In the genomic region with DNA sequence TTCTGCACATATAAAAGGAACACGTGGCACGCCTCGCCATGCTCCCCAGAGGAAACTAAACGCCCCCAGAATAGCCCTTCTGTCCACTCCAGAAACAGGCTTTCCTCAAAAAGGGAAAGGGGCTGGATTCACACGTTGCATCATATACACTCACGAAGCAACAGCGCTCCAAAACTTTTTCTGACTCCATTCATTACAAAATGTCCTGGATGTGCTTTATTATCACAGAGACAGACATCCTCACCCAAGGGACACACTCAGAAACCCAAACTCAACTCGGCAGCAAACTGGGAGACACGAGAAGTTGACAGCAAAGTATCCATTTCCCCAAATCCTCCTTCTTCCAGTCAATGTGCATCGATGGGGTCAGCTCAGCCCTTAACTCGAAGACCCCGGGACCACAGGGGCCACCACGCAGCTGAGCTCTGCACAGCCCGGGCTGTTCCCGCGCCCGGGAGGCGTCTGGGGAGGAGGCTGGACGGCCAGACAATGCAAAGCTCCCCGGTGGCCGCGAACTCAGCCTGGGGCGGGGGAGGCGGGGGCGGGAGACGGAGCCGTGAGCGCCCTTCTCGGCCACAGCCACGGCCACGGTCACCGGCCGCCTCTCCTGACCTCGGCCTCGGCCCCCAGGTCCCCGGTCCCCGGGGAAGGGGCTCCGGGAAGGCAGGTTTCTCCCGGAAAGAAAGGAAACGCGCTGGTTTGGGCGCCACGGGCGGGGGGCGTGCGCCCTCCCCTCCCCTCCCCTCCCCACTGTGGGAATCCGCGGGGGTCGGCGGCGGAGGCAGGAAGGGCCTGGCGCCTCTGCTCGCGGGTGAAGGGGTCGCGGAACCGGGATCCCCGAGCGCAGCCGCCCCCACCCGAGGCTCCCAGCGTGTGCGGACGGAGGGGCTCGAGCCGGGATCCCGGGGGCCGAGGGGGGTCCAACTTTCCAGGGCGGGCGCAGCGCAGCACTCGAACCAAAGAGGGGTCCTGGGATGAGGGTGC, we compare ENCODE assay signal across 1 cellular context.
TF ChIP-seq lines count a peak whose summit lies in the region.

No MANE protein-coding gene starts in this region.

TF ChIP-seq in HEK293, 187 proteins besides CTCF, POLR2A, EP300 and RAD21 (continued from another document and continues in another):
- TF ChIP-seq BCL11B (tag by site-specific recombination; IDR thresholded peaks at IDR 0.05; ENCODE audit: low read depth) (no peak), ZSCAN23 (tag by site-specific recombination; IDR thresholded peaks at IDR 0.05) (no peak), EGR2 (tag by site-specific recombination; IDR thresholded peaks at IDR 0.05; ENCODE audit: low read depth) (peak; percentile 77), ZNF140 (tag by site-specific recombination; IDR thresholded peaks at IDR 0.05) (no peak), BCL11A (tag by site-specific recombination; IDR thresholded peaks at IDR 0.05; ENCODE audit: low read depth) (no peak), ZFHX2 (tag by site-specific recombination; conservative IDR thresholded peaks at IDR 0.05) (peak; percentile 84), ZBTB1 (tag by site-specific recombination; IDR thresholded peaks at IDR 0.05) (no peak), ZNF221 (tag by site-specific recombination; IDR thresholded peaks at IDR 0.05; ENCODE audit: borderline replicate concordance) (no peak), ZNF202 (tag by site-specific recombination; IDR thresholded peaks at IDR 0.05; ENCODE audit: borderline replicate concordance) (no peak), PRDM4 (tag by site-specific recombination; IDR thresholded peaks at IDR 0.05) (no peak), ZNF555 (tag by site-specific recombination; conservative IDR thresholded peaks at IDR 0.05) (no peak), OVOL3 (tag by site-specific recombination; IDR thresholded peaks at IDR 0.05) (no peak), TCF7L2 (IDR thresholded peaks at IDR 0.05; ENCODE audit: borderline replicate concordance, low read depth, low read length) (no peak), ZNF10 (tag by site-specific recombination; IDR thresholded peaks at IDR 0.05) (no peak), ZNF121 (tag by site-specific recombination; IDR thresholded peaks at IDR 0.05) (no peak), GLI4 (tag by site-specific recombination; IDR thresholded peaks at IDR 0.05) (no peak), ZXDB (tag by site-specific recombination; IDR thresholded peaks at IDR 0.05) (no peak), ZNF473 (tag by site-specific recombination; IDR thresholded peaks at IDR 0.05) (no peak), ZNF561 (tag by site-specific recombination; IDR thresholded peaks at IDR 0.05; ENCODE audit: borderline replicate concordance) (0 out of 2 replicates have a peak, but pooled peaks have one; percentile 20), HIC1 (tag by site-specific recombination; IDR thresholded peaks at IDR 0.05) (no peak), FEZF1 (tag by site-specific recombination; IDR thresholded peaks at IDR 0.05) (no peak), IKZF3 (tag by site-specific recombination; IDR thresholded peaks at IDR 0.05) (no peak), ZNF416 (tag by site-specific recombination; IDR thresholded peaks at IDR 0.05) (no peak), GLIS1 (tag by site-specific recombination; IDR thresholded peaks at IDR 0.05) (peak; percentile 74; the same call in 1 of the 2 replicates), ZNF660 (tag by site-specific recombination; IDR thresholded peaks at IDR 0.05) (no peak), ZIC2 (tag by site-specific recombination; IDR thresholded peaks at IDR 0.05) (peak; percentile 73), ZNF155 (tag by site-specific recombination; IDR thresholded peaks at IDR 0.05) (no peak), HOXC10 (CRISPR knock-in tag; IDR thresholded peaks at IDR 0.05) (0 out of 2 replicates have a peak, but pooled peaks have one; percentile 29), ZBTB10 (tag by site-specific recombination; IDR thresholded peaks at IDR 0.05) (no peak; the same call in 1 of the 2 replicates)
- TF ChIP-seq, protein P1, sequence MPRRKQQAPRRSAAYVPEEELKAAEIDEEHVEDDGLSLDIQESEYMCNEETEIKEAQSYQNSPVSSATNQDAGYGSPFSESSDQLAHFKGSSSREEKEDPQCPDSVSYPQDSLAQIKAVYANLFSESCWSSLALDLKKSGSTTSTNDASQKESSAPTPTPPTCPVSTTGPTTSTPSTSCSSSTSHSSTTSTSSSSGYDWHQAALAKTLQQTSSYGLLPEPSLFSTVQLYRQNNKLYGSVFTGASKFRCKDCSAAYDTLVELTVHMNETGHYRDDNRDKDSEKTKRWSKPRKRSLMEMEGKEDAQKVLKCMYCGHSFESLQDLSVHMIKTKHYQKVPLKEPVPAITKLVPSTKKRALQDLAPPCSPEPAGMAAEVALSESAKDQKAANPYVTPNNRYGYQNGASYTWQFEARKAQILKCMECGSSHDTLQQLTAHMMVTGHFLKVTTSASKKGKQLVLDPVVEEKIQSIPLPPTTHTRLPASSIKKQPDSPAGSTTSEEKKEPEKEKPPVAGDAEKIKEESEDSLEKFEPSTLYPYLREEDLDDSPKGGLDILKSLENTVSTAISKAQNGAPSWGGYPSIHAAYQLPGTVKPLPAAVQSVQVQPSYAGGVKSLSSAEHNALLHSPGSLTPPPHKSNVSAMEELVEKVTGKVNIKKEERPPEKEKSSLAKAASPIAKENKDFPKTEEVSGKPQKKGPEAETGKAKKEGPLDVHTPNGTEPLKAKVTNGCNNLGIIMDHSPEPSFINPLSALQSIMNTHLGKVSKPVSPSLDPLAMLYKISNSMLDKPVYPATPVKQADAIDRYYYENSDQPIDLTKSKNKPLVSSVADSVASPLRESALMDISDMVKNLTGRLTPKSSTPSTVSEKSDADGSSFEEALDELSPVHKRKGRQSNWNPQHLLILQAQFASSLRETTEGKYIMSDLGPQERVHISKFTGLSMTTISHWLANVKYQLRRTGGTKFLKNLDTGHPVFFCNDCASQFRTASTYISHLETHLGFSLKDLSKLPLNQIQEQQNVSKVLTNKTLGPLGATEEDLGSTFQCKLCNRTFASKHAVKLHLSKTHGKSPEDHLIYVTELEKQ (tag by site-specific recombination; IDR thresholded peaks at IDR 0.05; ENCODE audit: borderline replicate concordance) = no peak
- TF ChIP-seq, protein P2, sequence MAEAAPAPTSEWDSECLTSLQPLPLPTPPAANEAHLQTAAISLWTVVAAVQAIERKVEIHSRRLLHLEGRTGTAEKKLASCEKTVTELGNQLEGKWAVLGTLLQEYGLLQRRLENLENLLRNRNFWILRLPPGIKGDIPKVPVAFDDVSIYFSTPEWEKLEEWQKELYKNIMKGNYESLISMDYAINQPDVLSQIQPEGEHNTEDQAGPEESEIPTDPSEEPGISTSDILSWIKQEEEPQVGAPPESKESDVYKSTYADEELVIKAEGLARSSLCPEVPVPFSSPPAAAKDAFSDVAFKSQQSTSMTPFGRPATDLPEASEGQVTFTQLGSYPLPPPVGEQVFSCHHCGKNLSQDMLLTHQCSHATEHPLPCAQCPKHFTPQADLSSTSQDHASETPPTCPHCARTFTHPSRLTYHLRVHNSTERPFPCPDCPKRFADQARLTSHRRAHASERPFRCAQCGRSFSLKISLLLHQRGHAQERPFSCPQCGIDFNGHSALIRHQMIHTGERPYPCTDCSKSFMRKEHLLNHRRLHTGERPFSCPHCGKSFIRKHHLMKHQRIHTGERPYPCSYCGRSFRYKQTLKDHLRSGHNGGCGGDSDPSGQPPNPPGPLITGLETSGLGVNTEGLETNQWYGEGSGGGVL (tag by site-specific recombination; IDR thresholded peaks at IDR 0.05) = peak; percentile 80
- TF ChIP-seq, protein P3, sequence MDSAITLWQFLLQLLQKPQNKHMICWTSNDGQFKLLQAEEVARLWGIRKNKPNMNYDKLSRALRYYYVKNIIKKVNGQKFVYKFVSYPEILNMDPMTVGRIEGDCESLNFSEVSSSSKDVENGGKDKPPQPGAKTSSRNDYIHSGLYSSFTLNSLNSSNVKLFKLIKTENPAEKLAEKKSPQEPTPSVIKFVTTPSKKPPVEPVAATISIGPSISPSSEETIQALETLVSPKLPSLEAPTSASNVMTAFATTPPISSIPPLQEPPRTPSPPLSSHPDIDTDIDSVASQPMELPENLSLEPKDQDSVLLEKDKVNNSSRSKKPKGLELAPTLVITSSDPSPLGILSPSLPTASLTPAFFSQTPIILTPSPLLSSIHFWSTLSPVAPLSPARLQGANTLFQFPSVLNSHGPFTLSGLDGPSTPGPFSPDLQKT (IDR thresholded peaks at IDR 0.05; ENCODE audit: borderline replicate concordance, low read depth, low read length) = no peak
- TF ChIP-seq, protein P4, sequence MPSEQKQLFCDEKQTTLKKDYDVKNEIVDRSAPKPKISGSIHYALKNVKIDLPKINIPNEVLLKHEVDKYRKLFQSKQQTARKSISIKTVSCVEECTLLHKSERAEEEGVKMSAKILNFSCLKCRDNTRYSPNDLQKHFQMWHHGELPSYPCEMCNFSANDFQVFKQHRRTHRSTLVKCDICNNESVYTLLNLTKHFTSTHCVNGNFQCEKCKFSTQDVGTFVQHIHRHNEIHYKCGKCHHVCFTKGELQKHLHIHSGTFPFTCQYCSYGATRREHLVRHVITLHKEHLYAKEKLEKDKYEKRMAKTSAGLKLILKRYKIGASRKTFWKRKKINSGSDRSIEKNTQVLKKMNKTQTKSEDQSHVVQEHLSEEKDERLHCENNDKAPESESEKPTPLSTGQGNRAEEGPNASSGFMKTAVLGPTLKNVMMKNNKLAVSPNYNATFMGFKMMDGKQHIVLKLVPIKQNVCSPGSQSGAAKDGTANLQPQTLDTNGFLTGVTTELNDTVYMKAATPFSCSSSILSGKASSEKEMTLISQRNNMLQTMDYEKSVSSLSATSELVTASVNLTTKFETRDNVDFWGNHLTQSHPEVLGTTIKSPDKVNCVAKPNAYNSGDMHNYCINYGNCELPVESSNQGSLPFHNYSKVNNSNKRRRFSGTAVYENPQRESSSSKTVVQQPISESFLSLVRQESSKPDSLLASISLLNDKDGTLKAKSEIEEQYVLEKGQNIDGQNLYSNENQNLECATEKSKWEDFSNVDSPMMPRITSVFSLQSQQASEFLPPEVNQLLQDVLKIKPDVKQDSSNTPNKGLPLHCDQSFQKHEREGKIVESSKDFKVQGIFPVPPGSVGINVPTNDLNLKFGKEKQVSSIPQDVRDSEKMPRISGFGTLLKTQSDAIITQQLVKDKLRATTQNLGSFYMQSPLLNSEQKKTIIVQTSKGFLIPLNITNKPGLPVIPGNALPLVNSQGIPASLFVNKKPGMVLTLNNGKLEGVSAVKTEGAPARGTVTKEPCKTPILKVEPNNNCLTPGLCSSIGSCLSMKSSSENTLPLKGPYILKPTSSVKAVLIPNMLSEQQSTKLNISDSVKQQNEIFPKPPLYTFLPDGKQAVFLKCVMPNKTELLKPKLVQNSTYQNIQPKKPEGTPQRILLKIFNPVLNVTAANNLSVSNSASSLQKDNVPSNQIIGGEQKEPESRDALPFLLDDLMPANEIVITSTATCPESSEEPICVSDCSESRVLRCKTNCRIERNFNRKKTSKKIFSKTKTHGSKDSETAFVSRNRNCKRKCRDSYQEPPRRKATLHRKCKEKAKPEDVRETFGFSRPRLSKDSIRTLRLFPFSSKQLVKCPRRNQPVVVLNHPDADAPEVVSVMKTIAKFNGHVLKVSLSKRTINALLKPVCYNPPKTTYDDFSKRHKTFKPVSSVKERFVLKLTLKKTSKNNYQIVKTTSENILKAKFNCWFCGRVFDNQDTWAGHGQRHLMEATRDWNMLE (tag by site-specific recombination; conservative IDR thresholded peaks at IDR 0.05; ENCODE audit: low read depth) = peak; percentile 10; the same call in 1 of the 2 replicates
